ENCODE assay signal across 8 cellular contexts in the genomic region with DNA sequence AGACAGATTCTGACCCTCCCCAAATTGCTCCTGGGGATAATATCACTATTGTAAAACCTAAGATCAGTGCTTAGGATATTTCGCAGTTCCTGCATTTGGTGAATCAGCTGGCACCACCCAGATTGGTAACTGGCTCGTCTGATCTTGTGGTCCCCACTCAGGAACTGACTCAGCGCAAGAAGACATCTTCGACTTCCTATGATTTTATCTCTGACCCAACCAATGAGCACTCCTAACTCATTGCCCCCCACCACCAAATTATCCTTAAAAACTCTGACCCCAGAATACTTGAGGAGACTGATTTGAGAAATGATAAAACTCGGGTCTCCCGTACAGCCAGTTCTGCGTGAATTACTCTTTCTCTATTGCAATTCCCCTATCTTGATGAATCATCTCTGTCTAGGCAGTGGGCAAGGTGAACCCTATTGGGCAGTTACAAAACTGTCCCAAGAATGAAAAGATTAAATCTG. TPM values are rescaled to one million over a fixed set of nuclear protein-coding genes. Genes with fewer than 3 reads are reported as not detected.
DNase-seq lines count a peak whose midpoint lies in the region; ATAC-seq and TF ChIP-seq lines count a peak whose summit lies in the region.

No MANE protein-coding gene starts in this region.

- ATAC-seq in stimulated activated effector memory CD8-positive, alpha-beta T cell treated with anti-CD3 and anti-CD28 coated beads, Interleukin-12 subunit alpha, Interleukin-12 subunit beta, amount 100 ng/mL, for 72 hours = peak; percentile 95
- ATAC-seq in GM18517 (IDR thresholded peaks at IDR 0.05; ENCODE audit: unreplicated experiment) (no peak), left ventricle myocardium superior (no peak), omental fat pad (ENCODE audit: low FRiP score) (no peak)

- no peaks in the 10 kb centered on the region for H3K36me3 Mint-ChIP-seq in stimulated activated effector memory CD8-positive, alpha-beta T cell treated with anti-CD3 and anti-CD28 coated beads, Interleukin-12 subunit alpha, Interleukin-12 subunit beta, amount 100 ng/mL, for 72 hours

- peak overlapping the region; percentile 97 for H3K27ac ChIP-seq in epithelial cell of prostate

- no peaks in the 10 kb centered on the region for H3K9me3 Mint-ChIP-seq in stimulated activated effector memory CD8-positive, alpha-beta T cell treated with anti-CD3 and anti-CD28 coated beads, Interleukin-12 subunit alpha, Interleukin-12 subunit beta, amount 100 ng/mL, for 72 hours

- peak overlapping the region; percentile 83 for H3K27ac Mint-ChIP-seq in stimulated activated effector memory CD8-positive, alpha-beta T cell treated with anti-CD3 and anti-CD28 coated beads, Interleukin-12 subunit alpha, Interleukin-12 subunit beta, amount 100 ng/mL, for 72 hours

- H3K4me1 Mint-ChIP-seq in stimulated activated effector memory CD8-positive, alpha-beta T cell treated with anti-CD3 and anti-CD28 coated beads, Interleukin-12 subunit alpha, Interleukin-12 subunit beta, amount 100 ng/mL, for 72 hours = peaks cover 38% of the 10 kb centered on the region

- intact Hi-C loops in left ventricle myocardium superior (cut with micrococcal nuclease) = no loop called here

- TF ChIP-seq CTCF in omental fat pad (IDR thresholded peaks at IDR 0.05) = no peak

- DNase-seq in KG1 (lab: John Stamatoyannopoulos, UW) (peak; percentile 45), epithelial cell of prostate (ENCODE audit: low read depth, low spot score) (peak; percentile 77), hippocampal formation (lab: John Stamatoyannopoulos, UW) (no peak), left ventricle myocardium superior (no peak), omental fat pad (ENCODE audit: low spot score) (no peak)
- peak; percentile 45 for DNase-seq in activated CD4-positive, CD25-positive, alpha-beta regulatory T cell treated with anti-CD3 and anti-CD28 coated beads, Interleukin-2, amount 50 U/mL, for 72 hours
- DNase-seq in stimulated activated effector memory CD8-positive, alpha-beta T cell treated with anti-CD3 and anti-CD28 coated beads, Interleukin-12 subunit alpha, Interleukin-12 subunit beta, amount 100 ng/mL, for 72 hours (ENCODE audit: low spot score in 2 of 2) = peak; percentile 27 to 72

- peak overlapping the region; percentile 53 for H3K4me3 Mint-ChIP-seq in stimulated activated effector memory CD8-positive, alpha-beta T cell treated with anti-CD3 and anti-CD28 coated beads, Interleukin-12 subunit alpha, Interleukin-12 subunit beta, amount 100 ng/mL, for 72 hours

RNA-seq across cellular contexts. Expression of a gene that starts 20.2 kb away (rescaled TPM):
- total RNA-seq in left ventricle myocardium superior (153 TPM), omental fat pad (100 to 1,000 TPM in 2 of 4 donors, 10 to 100 TPM in 2; 65.6 to 140 (median 114) TPM)

RNA-seq across cellular contexts. Expression of a gene that starts 55.7 kb away (rescaled TPM):
- total RNA-seq in left ventricle myocardium superior = not detected
- total RNA-seq in omental fat pad = under 1 TPM in 1 of 4 donors, not detected in 3; 0.09 TPM

Comparison
In these comparisons a context has a peak if more than half of its experiments do, and no peak if none do; other contexts are left out.
1. DNase-seq: peak in KG1 (single experiment), activated CD4-positive, CD25-positive, alpha-beta regulatory T cell treated with anti-CD3 and anti-CD28 coated beads, Interleukin-2, amount 50 U/mL, for 72 hours (single experiment), epithelial cell of prostate (single experiment) and stimulated activated effector memory CD8-positive, alpha-beta T cell treated with anti-CD3 and anti-CD28 coated beads, Interleukin-12 subunit alpha, Interleukin-12 subunit beta, amount 100 ng/mL, for 72 hours (2 of 2); none in hippocampal formation (0 of 2), left ventricle myocardium superior (single experiment) and omental fat pad (single experiment).